Comparison of ENCODE assay signal across 7 cellular contexts in genomic region chr19:23706657-23707056, GRCh38. TPM values are rescaled to one million over a fixed set of nuclear protein-coding genes. Genes with fewer than 3 reads are reported as not detected.
"Had no signal": no experiment of that assay in that cellular context is flagged by ENCODE, and none has a peak within 500 bp of the region (broad histone marks: within the 10 kb centered on the region; RNA-seq: fewer than 3 reads in every experiment).

No MANE protein-coding gene starts in this region.

- FAIRE-seq: HepG2, HTR-8/SVneo had no signal

- ATAC-seq: HepG2 had no signal

- H3K27ac ChIP-seq: HL-60 had no signal

- H3K27ac Mint-ChIP-seq: IgD-negative memory B cell had no signal

- DNase-seq: IMR-90, KBM-7, KG1 had no signal

- H3K4me3 Mint-ChIP-seq: IgD-negative memory B cell had no signal

- H3K36me3 Mint-ChIP-seq: IgD-negative memory B cell had no signal

RNA-seq across cellular contexts. Expression of gene ZNF681, which starts 52.0 kb away (rescaled TPM):
- total RNA-seq: HepG2 had no signal
- polyA plus RNA-seq: HepG2 had no signal
